In genomic region chr2:9052821-9053533, GRCh38 we compare ENCODE assay signal across 21 cellular contexts.
"Had no signal": no experiment of that assay in that cellular context is flagged by ENCODE, and none has a peak within 500 bp of the region (broad histone marks: within the 10 kb centered on the region; RNA-seq: fewer than 3 reads in every experiment).

No MANE protein-coding gene starts in this region.

- H3K27me3 Mint-ChIP-seq: activated T-cell treated with anti-CD3 and anti-CD28 coated beads, Interleukin-2, amount 50 U/mL, for 24 hours; brain; progenitor cell of endocrine pancreas had no signal

- DNase-seq: activated CD4-positive, alpha-beta memory T cell treated with anti-CD3 and anti-CD28 coated beads, Interleukin-2, amount 10 ng/mL, durations not matched to agents 7 days and 5 days; activated CD4-positive, alpha-beta T cell treated with anti-CD3 and anti-CD28 coated beads for 48 hours; activated CD4-positive, CD25-positive, alpha-beta regulatory T cell; activated naive CD4-positive, alpha-beta T cell treated with anti-CD3 and anti-CD28 coated beads for 36 hours; activated T-cell treated with anti-CD3 and anti-CD28 coated beads, Interleukin-2, amount 50 U/mL, for 24 hours; anterior cingulate cortex; central memory CD4-positive, alpha-beta T cell; colonic mucosa; endodermal cell; gastrocnemius medialis; heart right ventricle; nephron progenitor cell; occipital lobe; SW 1271; trophoblast cell had no signal

- H3K27me3 ChIP-seq: colonic mucosa, gastrocnemius medialis, heart right ventricle, vagina had no signal

- H3K4me3 Mint-ChIP-seq: activated CD4-positive, alpha-beta memory T cell treated with anti-CD3 and anti-CD28 coated beads, Interleukin-2, amount 10 ng/mL, durations not matched to agents 7 days and 5 days; activated naive CD4-positive, alpha-beta T cell treated with anti-CD3 and anti-CD28 coated beads for 36 hours; activated T-cell treated with anti-CD3 and anti-CD28 coated beads, Interleukin-2, amount 50 U/mL, for 24 hours; brain; endodermal cell; nephron progenitor cell; stimulated activated naive CD8-positive, alpha-beta T cell treated with anti-CD3 and anti-CD28 coated beads, Interleukin-15, Interleukin-2, amounts not matched to agents 100 ng/mL and 50 ng/mL, for 24 hours had no signal

- H3K9me3 Mint-ChIP-seq: endodermal cell had no signal

- H3K27ac Mint-ChIP-seq: activated CD4-positive, alpha-beta memory T cell treated with anti-CD3 and anti-CD28 coated beads, Interleukin-2, amount 10 ng/mL, durations not matched to agents 7 days and 5 days; activated naive CD4-positive, alpha-beta T cell treated with anti-CD3 and anti-CD28 coated beads for 36 hours; activated T-cell treated with anti-CD3 and anti-CD28 coated beads, Interleukin-2, amount 50 U/mL, for 24 hours; activated T-helper 2 cell treated with anti-CD3 and anti-CD28 coated beads, Interferon-gamma antibody, Interleukin-2, Interleukin-4, amounts not matched to agents 10 μg/mL and 5 μg/mL and 100 μg/mL, durations not matched to agents 14 hours and 24 hours and 36 hours; brain; endodermal cell; progenitor cell of endocrine pancreas; stimulated activated naive CD8-positive, alpha-beta T cell treated with anti-CD3 and anti-CD28 coated beads, Interleukin-15, Interleukin-2, amounts not matched to agents 100 ng/mL and 50 ng/mL, for 24 hours had no signal

- H3K27ac ChIP-seq: colonic mucosa, epithelial cell of prostate, gastrocnemius medialis, heart right ventricle, vagina had no signal

- H3K9me3 ChIP-seq: colonic mucosa, gastrocnemius medialis, vagina had no signal

- H3K36me3 Mint-ChIP-seq: brain had no signal

- ATAC-seq: gastrocnemius medialis, heart right ventricle had no signal

- H3K4me1 ChIP-seq: colonic mucosa, gastrocnemius medialis, vagina had no signal

- H3K4me1 Mint-ChIP-seq: brain had no signal

- H3K36me3 ChIP-seq: colonic mucosa, gastrocnemius medialis, heart right ventricle, vagina had no signal

- H3K4me3 ChIP-seq: colonic mucosa, gastrocnemius medialis, heart right ventricle, vagina had no signal
